Comparison of ENCODE assay signal across 8 cellular contexts in the genomic region with DNA sequence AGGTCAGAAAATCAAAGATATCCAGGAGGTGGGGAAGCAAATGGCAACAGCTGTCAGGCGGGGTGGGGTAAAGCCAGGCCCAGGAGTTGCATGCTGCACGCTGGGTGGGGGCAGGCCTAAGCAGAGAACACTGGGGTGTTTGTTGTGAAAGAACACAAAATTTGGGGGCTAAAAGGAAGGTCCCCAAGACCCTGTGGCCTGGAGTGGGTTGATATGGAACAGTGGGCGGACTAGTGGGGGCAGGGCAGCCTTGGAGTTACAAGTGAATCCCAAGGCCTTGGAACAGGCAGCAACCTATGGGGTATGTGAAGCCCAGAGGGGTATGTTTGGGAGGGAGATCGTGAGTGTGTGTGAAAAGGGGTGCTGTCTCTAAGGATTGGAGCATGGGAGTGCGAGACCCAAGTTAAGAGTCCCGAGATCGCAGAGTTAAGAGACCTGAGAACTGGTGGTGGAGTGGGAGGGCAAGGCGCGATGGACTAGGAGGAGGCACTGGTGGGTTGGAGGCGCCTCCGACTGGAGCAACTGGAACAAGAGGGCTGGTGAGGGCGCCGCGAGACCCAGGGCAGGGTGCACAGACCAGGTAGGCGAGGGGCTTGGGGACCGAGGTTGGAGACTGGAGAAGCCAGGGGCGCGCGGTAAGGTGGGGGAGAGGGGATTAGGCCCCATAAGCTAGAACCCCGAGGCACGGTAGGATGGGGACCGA. TPM values are rescaled to one million over a fixed set of nuclear protein-coding genes. Genes with fewer than 3 reads are reported as not detected.
DNase-seq lines count a peak whose midpoint lies in the region; ATAC-seq and TF ChIP-seq lines count a peak whose summit lies in the region.

No MANE protein-coding gene starts in this region.

- peak overlapping the region; percentile 97 for H3K4me3 Mint-ChIP-seq in memory B cell

- H3K27me3 ChIP-seq in dorsolateral prefrontal cortex (no peaks in the 10 kb centered on the region), thyroid gland (no peaks in the 10 kb centered on the region)

- H3K36me3 ChIP-seq in thyroid gland = peaks cover 25 to 26% of the 10 kb centered on the region in 2 donors

- H3K4me3 ChIP-seq in dorsolateral prefrontal cortex (peak overlapping the region; percentile 42 to 84 (median 71)), thyroid gland (replicated peaks in 1 of 3) (peak overlapping the region; percentile 5 to 61 (median 61))

- TF ChIP-seq POLR2A in thyroid gland (IDR thresholded peaks at IDR 0.05) = no peak

- DNase-seq in SK-N-DZ (ENCODE audit: low spot score) (peak; percentile 22), dorsolateral prefrontal cortex (peak in 1 of 10 donors; percentile 7), memory B cell (ENCODE audit: low spot score in 2 of 2) (no peak), thyroid gland (peak; percentile 41 to 47), OCI-M2 (lab: John Stamatoyannopoulos, UW; ENCODE audit: unreplicated experiment) (no peak)
- DNase-seq in activated CD4-positive, CD25-positive, alpha-beta regulatory T cell treated with anti-CD3 and anti-CD28 coated beads, Interleukin-2, amount 50 U/mL, for 72 hours = no peak

- peak; percentile 19 for ATAC-seq in GM18498 (IDR thresholded peaks at IDR 0.05; ENCODE audit: unreplicated experiment)
- peak; percentile 20 for ATAC-seq in HG02852 (IDR thresholded peaks at IDR 0.05; ENCODE audit: unreplicated experiment)
- ATAC-seq in memory B cell (ENCODE audit: low read depth) = peak; percentile 14

- H3K4me1 ChIP-seq in thyroid gland = peaks cover 14 to 20% of the 10 kb centered on the region in 2 donors

- H3K27ac Mint-ChIP-seq in memory B cell = peak overlapping the region; percentile 96

- 18 to 21% methylated on average over 22 of the region's 22 CpGs for WGBS in thyroid gland, 2 donors

- no peaks in the 10 kb centered on the region for H3K9me3 ChIP-seq in thyroid gland

- H3K27ac ChIP-seq in dorsolateral prefrontal cortex = peak overlapping the region in 57 of 59 donors; percentile 22 to 96 (median 85)
- H3K27ac ChIP-seq in thyroid gland = peak overlapping the region; percentile 86 to 91 (median 86)

- no peaks in the 10 kb centered on the region for H3K9me3 Mint-ChIP-seq in memory B cell

- intact Hi-C loops in dorsolateral prefrontal cortex (cut with DNase I) = loop anchor here in 1 of 2 donors (10.0 kb wide), 1 partner anchor 148 kb away; no protein-coding TSS in a partner anchor
- intact Hi-C loops in thyroid gland (cut with DNase I) = loop anchor here (5.0 kb wide), 1 partner anchor 36 kb away; no protein-coding TSS in a partner anchor

- TF ChIP-seq CTCF in dorsolateral prefrontal cortex (IDR thresholded peaks at IDR 0.05 in 54 of 56, conservative IDR thresholded peaks at IDR 0.05 in 2 of 56; ENCODE audit: low read depth in 1 of 56, partially characterized antibody in 56 of 56) (no peak), thyroid gland (IDR thresholded peaks at IDR 0.05) (no peak)

- H3K27me3 Mint-ChIP-seq in memory B cell = no peaks in the 10 kb centered on the region

- peaks cover 16% of the 10 kb centered on the region for H3K36me3 Mint-ChIP-seq in memory B cell

- peaks cover 31% of the 10 kb centered on the region for H3K4me1 Mint-ChIP-seq in memory B cell

RNA-seq across cellular contexts. Expression of a gene that starts 0.7 kb away (rescaled TPM):
- polyA plus RNA-seq in SK-N-DZ (2014; cell fraction: cytosol; rRNA removed) = 22.3 and 29.6 TPM in 2 replicates
- polyA plus RNA-seq in SK-N-DZ (2014; cell fraction: nucleus; rRNA removed) = 75.4 and 85.6 TPM in 2 replicates
- total RNA-seq in dorsolateral prefrontal cortex = 10 to 100 TPM in 119 of 120 experiments, 1 to 10 TPM in 1; 9.9 to 23.3 (median 17.8) TPM
- 10 to 100 TPM; 20.7 to 39.6 (median 28.6) TPM for total RNA-seq in thyroid gland

RNA-seq across cellular contexts. Expression of a gene that starts 6.2 kb away (rescaled TPM):
- polyA plus RNA-seq in SK-N-DZ (2014; cell fraction: cytosol; rRNA removed) = 41.3 and 54.8 TPM in 2 replicates
- polyA plus RNA-seq in SK-N-DZ (2014; cell fraction: nucleus; rRNA removed) = 23.8 and 41.9 TPM in 2 replicates
- total RNA-seq in dorsolateral prefrontal cortex (10 to 100 TPM; 30.1 to 96.7 (median 58.0) TPM), thyroid gland (10 to 100 TPM; 12.9 to 31.9 (median 17.7) TPM)

RNA-seq across cellular contexts. Expression of a gene that starts 6.4 kb away (rescaled TPM):
- polyA plus RNA-seq in SK-N-DZ (2014; cell fraction: cytosol; rRNA removed) = 32.8 and 36.7 TPM in 2 replicates
- 66.8 and 72.5 TPM in 2 replicates for polyA plus RNA-seq in SK-N-DZ (2014; cell fraction: nucleus; rRNA removed)
- 10 to 100 TPM; 39.5 to 88.4 (median 59.1) TPM for total RNA-seq in dorsolateral prefrontal cortex
- total RNA-seq in thyroid gland = 10 to 100 TPM; 23.4 to 41.0 (median 30.4) TPM

RNA-seq across cellular contexts. Expression of a gene that starts 23.1 kb away (rescaled TPM):
- 85.2 and 100 TPM in 2 replicates for polyA plus RNA-seq in SK-N-DZ (2014; cell fraction: cytosol; rRNA removed)
- 142 and 157 TPM in 2 replicates for polyA plus RNA-seq in SK-N-DZ (2014; cell fraction: nucleus; rRNA removed)
- total RNA-seq in dorsolateral prefrontal cortex (10 to 100 TPM in 100 of 120 experiments, 1 to 10 TPM in 20; 5.8 to 26.2 (median 13.0) TPM), thyroid gland (10 to 100 TPM; 43.8 to 58.9 (median 55.0) TPM)

RNA-seq across cellular contexts. Expression of a gene that starts 31.6 kb away (rescaled TPM):
- polyA plus RNA-seq in SK-N-DZ (2014; cell fraction: cytosol; rRNA removed) = 102 and 106 TPM in 2 replicates
- polyA plus RNA-seq in SK-N-DZ (2014; cell fraction: nucleus; rRNA removed) = 38.6 and 46.8 TPM in 2 replicates
- 10 to 100 TPM; 17.1 to 44.4 (median 35.3) TPM for total RNA-seq in dorsolateral prefrontal cortex
- 10 to 100 TPM; 41.5 to 68.5 (median 56.7) TPM for total RNA-seq in thyroid gland

Comparison
In these comparisons a context has a peak if more than half of its experiments do, and no peak if none do; other contexts are left out.
1. DNase-seq: peak in SK-N-DZ (single experiment) and thyroid gland (2 of 2); none in memory B cell (0 of 2), activated CD4-positive, CD25-positive, alpha-beta regulatory T cell treated with anti-CD3 and anti-CD28 coated beads, Interleukin-2, amount 50 U/mL, for 72 hours (single experiment) and OCI-M2 (single experiment).
2. Peak in every context shown above with its lines, with median percentiles within 50 percentile points of each other: ATAC-seq.